ENCODE assay signal across 18 cellular contexts in the genomic region with DNA sequence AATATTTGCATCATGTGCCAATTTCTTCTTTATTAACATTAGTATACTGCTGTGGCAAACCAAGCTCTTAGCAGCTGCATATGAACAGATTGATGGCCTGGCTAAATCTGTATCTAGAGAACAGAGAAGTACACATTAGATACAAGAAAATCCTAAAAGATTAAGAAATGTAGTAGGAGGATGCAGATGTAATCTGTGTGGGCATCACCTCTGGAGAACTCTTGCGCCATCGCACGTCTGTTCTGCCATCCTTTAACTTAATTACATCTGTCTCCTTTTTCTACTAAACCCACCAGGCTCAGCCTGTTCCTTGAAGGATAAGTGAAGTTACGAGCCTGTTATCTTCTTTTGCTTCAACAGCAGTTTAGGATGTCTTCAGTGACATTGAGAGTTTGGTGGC.
"Had no signal": no experiment of that assay in that cellular context is flagged by ENCODE, and none has a peak within 500 bp of the region (broad histone marks: within the 10 kb centered on the region; RNA-seq: fewer than 3 reads in every experiment).

No MANE protein-coding gene starts in this region.

- H3K79me2 ChIP-seq: hepatocyte had no signal

- H2AFZ ChIP-seq: hepatocyte had no signal

- H3K4me1 Mint-ChIP-seq: memory B cell had no signal

- DNase-seq: activated CD4-positive, alpha-beta T cell treated with anti-CD3 and anti-CD28 coated beads for 48 hours; activated CD8-positive, alpha-beta T cell treated with anti-CD3 and anti-CD28 coated beads for 36 hours; activated effector memory CD4-positive, alpha-beta T cell treated with anti-CD3 and anti-CD28 coated beads, Interleukin-2, amount 50 U/mL, for 16 hours; activated T-cell treated with anti-CD3 and anti-CD28 coated beads, Interleukin-2, amount 50 U/mL, for 4 hours; amygdala; dermis blood vessel endothelial cell; left ventricle myocardium inferior; occipital lobe; right cardiac atrium; T-helper 2 cell; upper lobe of left lung had no signal

- H3K27me3 ChIP-seq: hepatocyte, upper lobe of left lung had no signal

- H3K36me3 ChIP-seq: left ventricle myocardium inferior, prostate gland, upper lobe of left lung had no signal

- H3K27me3 Mint-ChIP-seq: activated CD8-positive, alpha-beta T cell treated with anti-CD3 and anti-CD28 coated beads for 36 hours; stimulated activated naive CD8-positive, alpha-beta T cell treated with anti-CD3 and anti-CD28 coated beads, Interleukin-15, Interleukin-2, amounts not matched to agents 100 ng/mL and 50 ng/mL, for 24 hours had no signal

- H3K36me3 Mint-ChIP-seq: activated naive CD4-positive, alpha-beta T cell treated with anti-CD3 and anti-CD28 coated beads, Interleukin-2, amount 50 U/mL, for 72 hours; memory B cell; WTC11 had no signal

- H3K9me3 ChIP-seq: left ventricle myocardium inferior, prostate gland, upper lobe of left lung had no signal

- H3K27ac Mint-ChIP-seq: activated CD8-positive, alpha-beta T cell treated with anti-CD3 and anti-CD28 coated beads for 36 hours; activated naive CD4-positive, alpha-beta T cell treated with anti-CD3 and anti-CD28 coated beads, Interleukin-2, amount 50 U/mL, for 72 hours; memory B cell; stimulated activated naive CD8-positive, alpha-beta T cell treated with anti-CD3 and anti-CD28 coated beads, Interleukin-15, Interleukin-2, amounts not matched to agents 100 ng/mL and 50 ng/mL, for 24 hours; WTC11 had no signal

- H3K9me3 Mint-ChIP-seq: activated CD8-positive, alpha-beta T cell treated with anti-CD3 and anti-CD28 coated beads for 36 hours; activated naive CD4-positive, alpha-beta T cell treated with anti-CD3 and anti-CD28 coated beads, Interleukin-2, amount 50 U/mL, for 72 hours; activated T-cell treated with anti-CD3 and anti-CD28 coated beads, Interleukin-2, amount 50 U/mL, for 4 hours; memory B cell; nephron; stimulated activated naive CD8-positive, alpha-beta T cell treated with anti-CD3 and anti-CD28 coated beads, Interleukin-15, Interleukin-2, amounts not matched to agents 100 ng/mL and 50 ng/mL, for 24 hours; WTC11 had no signal

- ATAC-seq: activated CD8-positive, alpha-beta T cell treated with anti-CD3 and anti-CD28 coated beads for 36 hours; activated naive CD4-positive, alpha-beta T cell treated with anti-CD3 and anti-CD28 coated beads, Interleukin-2, amount 50 U/mL, for 72 hours; activated T-cell treated with anti-CD3 and anti-CD28 coated beads, Interleukin-2, amount 50 U/mL, for 4 hours; WTC11 had no signal

- H3K4me1 ChIP-seq: prostate gland had no signal

- H3K4me3 Mint-ChIP-seq: activated CD8-positive, alpha-beta T cell treated with anti-CD3 and anti-CD28 coated beads for 36 hours; activated T-cell treated with anti-CD3 and anti-CD28 coated beads, Interleukin-2, amount 50 U/mL, for 4 hours; memory B cell; nephron; stimulated activated naive CD8-positive, alpha-beta T cell treated with anti-CD3 and anti-CD28 coated beads, Interleukin-15, Interleukin-2, amounts not matched to agents 100 ng/mL and 50 ng/mL, for 24 hours; WTC11 had no signal

- H3K4me3 ChIP-seq: hepatocyte, left ventricle myocardium inferior, prostate gland, upper lobe of left lung had no signal

- H3K4me2 ChIP-seq: hepatocyte had no signal
